ENCODE assay signal across 8 cellular contexts in genomic region chr9:128159784-128160602, GRCh38. TPM values are rescaled to one million over a fixed set of nuclear protein-coding genes. Genes with fewer than 3 reads are reported as not detected.
DNase-seq lines count a peak whose midpoint lies in the region; ATAC-seq and TF ChIP-seq lines count a peak whose summit lies in the region.

A gene with protein sequence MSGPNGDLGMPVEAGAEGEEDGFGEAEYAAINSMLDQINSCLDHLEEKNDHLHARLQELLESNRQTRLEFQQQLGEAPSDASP (plus strand): TSS chr9:128160265. CDS start chr9:128160408, 143 bp downstream.

- peak within 1 kb of the TSS; percentile 90 for H3K27ac Mint-ChIP-seq in activated T-helper 17 cell treated with anti-CD3 and anti-CD28 coated beads, Interleukin-2, amount 50 U/mL, for 72 hours
- H3K27ac Mint-ChIP-seq in naive thymus-derived CD8-positive, alpha-beta T cell: peak within 1 kb of the TSS; percentile 82 to 96 (median 92)
- peak within 1 kb of the TSS; percentile 92 for H3K27ac Mint-ChIP-seq in stimulated activated naive B cell treated with anti-CD40 and anti-IgM and Interleukin-4, amounts not matched to agents 10 μg/mL and 1 μg/mL and 100 μg/mL, for 72 hours

- no peaks in the 10 kb centered on the region for H3K79me2 ChIP-seq in fibroblast of lung (ENCODE audit: control insufficient read depth, insufficient read depth, low read length)

- H3K9ac ChIP-seq in fibroblast of lung (ENCODE audit: insufficient read depth, low read length): peak within 1 kb of the TSS; percentile 73

- peaks cover 32% of the 10 kb centered on the region for H3K36me3 Mint-ChIP-seq in activated T-helper 17 cell treated with anti-CD3 and anti-CD28 coated beads, Interleukin-2, amount 50 U/mL, for 72 hours (ENCODE audit: low read depth)
- peaks cover 0 to 10% (median 2%) of the 10 kb centered on the region in 3 donors for H3K36me3 Mint-ChIP-seq in naive thymus-derived CD8-positive, alpha-beta T cell
- H3K36me3 Mint-ChIP-seq in stimulated activated naive B cell treated with anti-CD40 and anti-IgM and Interleukin-4, amounts not matched to agents 10 μg/mL and 1 μg/mL and 100 μg/mL, for 72 hours: peaks cover 16 to 18% of the 10 kb centered on the region in 2 donors

- POLR2A ChIA-PET in RWPE1 (lab: Yijun Ruan, JAX; ENCODE audit: low non-redundant PET): interaction anchor here (0.6 to 2.3 kb wide), 4 partner anchors 8 to 31 kb away, joined by 3 to 7 read pairs (median 4); no protein-coding TSS in a partner anchor
- POLR2A ChIA-PET in naive thymus-derived CD8-positive, alpha-beta T cell (lab: Charles Lee): interaction anchor here (0.6 to 3.2 kb wide), 10 partner anchors 31 to 564 kb away, joined by 3 to 14 read pairs (median 3); partner anchors contain the start of genes CDK9, CIZ1, PTGES2 and URM1

- H3K4me1 Mint-ChIP-seq in activated T-helper 17 cell treated with anti-CD3 and anti-CD28 coated beads, Interleukin-2, amount 50 U/mL, for 72 hours: peaks cover 10% of the 10 kb centered on the region
- H3K4me1 Mint-ChIP-seq in naive thymus-derived CD8-positive, alpha-beta T cell: peaks cover 10 to 24% (median 22%) of the 10 kb centered on the region in 4 donors
- H3K4me1 Mint-ChIP-seq in stimulated activated naive B cell treated with anti-CD40 and anti-IgM and Interleukin-4, amounts not matched to agents 10 μg/mL and 1 μg/mL and 100 μg/mL, for 72 hours: peaks cover 9 to 28% of the 10 kb centered on the region in 2 donors

- no peaks in the 10 kb centered on the region for H3K9me3 ChIP-seq in fibroblast of lung (ENCODE audit: control insufficient read depth, insufficient read depth, low read depth, low read length)

- H2AFZ ChIP-seq in fibroblast of lung (ENCODE audit: low read length): peak within 1 kb of the TSS; percentile 94

- CTCF ChIA-PET in RWPE1 (lab: Yijun Ruan, JAX): interaction anchor here (0.7 to 1.4 kb wide), 4 partner anchors 35 to 44 kb away, joined by 3 to 5 read pairs (median 4); no protein-coding TSS in a partner anchor

- no peaks in the 10 kb centered on the region for H4K20me1 ChIP-seq in fibroblast of lung (ENCODE audit: control insufficient read depth, extremely low read depth, insufficient read depth, low read length)

- peaks cover 6% of the 10 kb centered on the region for H3K36me3 ChIP-seq in fibroblast of lung (ENCODE audit: control insufficient read depth, insufficient read depth, low read length)

- H3K9me3 Mint-ChIP-seq in activated T-helper 17 cell treated with anti-CD3 and anti-CD28 coated beads, Interleukin-2, amount 50 U/mL, for 72 hours: no peaks in the 10 kb centered on the region
- H3K9me3 Mint-ChIP-seq in naive thymus-derived CD8-positive, alpha-beta T cell: no peaks in the 10 kb centered on the region
- no peaks in the 10 kb centered on the region for H3K9me3 Mint-ChIP-seq in stimulated activated naive B cell treated with anti-CD40 and anti-IgM and Interleukin-4, amounts not matched to agents 10 μg/mL and 1 μg/mL and 100 μg/mL, for 72 hours

- H3K27me3 Mint-ChIP-seq in activated T-helper 17 cell treated with anti-CD3 and anti-CD28 coated beads, Interleukin-2, amount 50 U/mL, for 72 hours: no peaks in the 10 kb centered on the region
- no peaks in the 10 kb centered on the region for H3K27me3 Mint-ChIP-seq in naive thymus-derived CD8-positive, alpha-beta T cell
- H3K27me3 Mint-ChIP-seq in stimulated activated naive B cell treated with anti-CD40 and anti-IgM and Interleukin-4, amounts not matched to agents 10 μg/mL and 1 μg/mL and 100 μg/mL, for 72 hours: no peaks in the 10 kb centered on the region

- peak; percentile 96 for DNase-seq in DMS53 (lab: John Stamatoyannopoulos, UW)
- DNase-seq in LoVo (ENCODE audit: low spot score): peak; percentile 94
- DNase-seq in RWPE1 (ENCODE audit: low spot score): peak; percentile 100
- DNase-seq in fibroblast of lung (ENCODE audit: low read depth in 2 of 2): peak; percentile 83 to 89
- peak; percentile 84 to 94 (median 89) for DNase-seq in naive thymus-derived CD8-positive, alpha-beta T cell
- DNase-seq in stimulated activated naive B cell treated with anti-CD40 and anti-IgM and Interleukin-4, amounts not matched to agents 10 μg/mL and 1 μg/mL and 100 μg/mL, for 72 hours: peak; percentile 87

- no peaks in the 10 kb centered on the region for H3K27me3 ChIP-seq in fibroblast of lung (ENCODE audit: control insufficient read depth, insufficient read depth, low read length)

- peak; percentile 67 for ATAC-seq in GM21825 (IDR thresholded peaks at IDR 0.05; ENCODE audit: unreplicated experiment)
- ATAC-seq in activated T-helper 17 cell treated with anti-CD3 and anti-CD28 coated beads, Interleukin-2, amount 50 U/mL, for 72 hours (replicated peaks): peak; percentile 90
- peak; percentile 81 to 87 for ATAC-seq in naive thymus-derived CD8-positive, alpha-beta T cell
- peak; percentile 88 to 90 for ATAC-seq in stimulated activated naive B cell treated with anti-CD40 and anti-IgM and Interleukin-4, amounts not matched to agents 10 μg/mL and 1 μg/mL and 100 μg/mL, for 72 hours (replicated peaks)

- no peaks in the 10 kb centered on the region for H3K4me1 ChIP-seq in fibroblast of lung (ENCODE audit: control insufficient read depth, extremely low read depth, insufficient read depth, low read length)

- peak within 1 kb of the TSS; percentile 86 for H3K4me2 ChIP-seq in fibroblast of lung (ENCODE audit: extremely low read depth, insufficient read depth, low read length)

- peak within 1 kb of the TSS; percentile 67 to 93 (median 82) for H3K4me3 ChIP-seq in fibroblast of lung (replicated peaks in 1 of 4; ENCODE audit: control extremely low read depth in 1 of 4, insufficient read depth in 1 of 4, low read depth in 3 of 4, low read length in 4 of 4)

- H3K27ac ChIP-seq in RWPE1 (peak within 1 kb of the TSS; percentile 77), fibroblast of lung (ENCODE audit: insufficient read depth, low read length) (peak within 1 kb of the TSS; percentile 59)

- peak within 1 kb of the TSS; percentile 84 for H3K4me3 Mint-ChIP-seq in activated T-helper 17 cell treated with anti-CD3 and anti-CD28 coated beads, Interleukin-2, amount 50 U/mL, for 72 hours
- peak within 1 kb of the TSS; percentile 78 to 90 (median 81) for H3K4me3 Mint-ChIP-seq in naive thymus-derived CD8-positive, alpha-beta T cell
- peak within 1 kb of the TSS; percentile 86 to 92 for H3K4me3 Mint-ChIP-seq in stimulated activated naive B cell treated with anti-CD40 and anti-IgM and Interleukin-4, amounts not matched to agents 10 μg/mL and 1 μg/mL and 100 μg/mL, for 72 hours

- TF ChIP-seq CTCF in RWPE1 (conservative IDR thresholded peaks at IDR 0.05; ENCODE audit: low read depth) (no peak), fibroblast of lung (conservative IDR thresholded peaks at IDR 0.05 in 1 of 2, IDR thresholded peaks at IDR 0.05 in 1 of 2; ENCODE audit: low read depth in 1 of 2, low read length in 2 of 2) (no peak)

RNA-seq across cellular contexts. Expression of the gene that starts here (rescaled TPM):
- 10 to 100 TPM; 65.7 to 71.9 TPM for total RNA-seq in activated T-helper 17 cell treated with anti-CD3 and anti-CD28 coated beads, Interleukin-2, amount 50 U/mL, for 72 hours
- total RNA-seq in fibroblast of lung: 22.1 and 29.4 TPM in 2 replicates
- 23.8 TPM in 2 replicates for polyA plus RNA-seq in fibroblast of lung
- 46.5 and 66.7 TPM in 2 replicates for polyA plus RNA-seq in fibroblast of lung (2012)
- polyA minus RNA-seq in fibroblast of lung (ENCODE audit: low replicate concordance): 9.5 and 10.2 TPM in 2 replicates
- 10 to 100 TPM; 47.7 to 48.2 TPM for total RNA-seq in naive thymus-derived CD8-positive, alpha-beta T cell
- 100 to 1,000 TPM; 116 to 122 (median 121) TPM for polyA plus RNA-seq in naive thymus-derived CD8-positive, alpha-beta T cell

Comparison
In these comparisons a context has a peak if more than half of its experiments do, and no peak if none do; other contexts are left out.
1. Peak in every context shown above with its lines: DNase-seq, ATAC-seq, H3K4me3 ChIP-seq and H3K27ac ChIP-seq.